20 cellular contexts compared by ENCODE assay signal in genomic region chr1:92899780-92900179, GRCh38.
DNase-seq lines count a peak whose midpoint lies in the region; ATAC-seq, FAIRE-seq and TF ChIP-seq lines count a peak whose summit lies in the region.
"Had no signal": no experiment of that assay in that cellular context is flagged by ENCODE, and none has a peak within 500 bp of the region (broad histone marks: within the 10 kb centered on the region; RNA-seq: fewer than 3 reads in every experiment).

No MANE protein-coding gene starts in this region.

- no peaks in the 10 kb centered on the region for H4K20me1 ChIP-seq in HepG2 (ENCODE audit: insufficient read depth, low read length)
- no peaks in the 10 kb centered on the region for H4K20me1 ChIP-seq in K562 (replicated peaks; ENCODE audit: control insufficient read depth, insufficient read depth, low read length)
- H4K20me1 ChIP-seq: BLaER1 had no signal

- TF ChIP-seq POLR2A in HepG2 (IDR thresholded peaks at IDR 0.05; ENCODE audit: insufficient read depth in 1 of 2, low read depth in 2 of 2, low read length in 2 of 2) (no peak), right lobe of liver (IDR thresholded peaks at IDR 0.05) (no peak), K562 (conservative IDR thresholded peaks at IDR 0.05) (no peak)

- ATAC-seq in HepG2 (no peak), right lobe of liver (no peak), K562 (no peak), HG03045 (IDR thresholded peaks at IDR 0.05; ENCODE audit: unreplicated experiment) (no peak)

- BruUV-seq in HepG2 (replicated peaks; lab: Mats Ljungman, UMichigan) (no TSS peak), K562 (replicated peaks; lab: Mats Ljungman, UMichigan) (no TSS peak)

- CTCF ChIA-PET in HepG2 (lab: Yijun Ruan, JAX; ENCODE audit: low intra/inter-chr PET ratio, low total read pairs) (no interaction called here), K562 (lab: Yijun Ruan, JAX; ENCODE audit: low intra/inter-chr PET ratio) (no interaction called here)

- TF ChIP-seq RAD21 in HepG2 (CRISPR knock-in tag; IDR thresholded peaks at IDR 0.05) (no peak), K562 (CRISPR knock-in tag; conservative IDR thresholded peaks at IDR 0.05 in 1 of 2, IDR thresholded peaks at IDR 0.05 in 1 of 2) (no peak)

- H2AFZ ChIP-seq in HepG2 (ENCODE audit: low read length) (no peak overlapping the region), K562 (ENCODE audit: low read depth, low read length) (no peak overlapping the region)
- H2AFZ ChIP-seq: GM23248 had no signal

- H3K4me3 ChIP-seq in HepG2 (replicated peaks in 1 of 3; ENCODE audit: insufficient read depth in 1 of 3, low read depth in 2 of 3, low read length in 3 of 3) = no peak overlapping the region
- H3K4me3 ChIP-seq in right lobe of liver = no peak overlapping the region
- no peak overlapping the region for H3K4me3 ChIP-seq in K562
- H3K4me3 ChIP-seq: BLaER1, GM23248 had no signal

- no peaks in the 10 kb centered on the region for H3K9me1 ChIP-seq in K562 (ENCODE audit: control insufficient read depth, insufficient read depth, low read length)

- no peaks in the 10 kb centered on the region for H3K27me3 ChIP-seq in HepG2 (ENCODE audit: control insufficient read depth in 1 of 2, insufficient read depth in 2 of 2, low read length in 2 of 2)
- H3K27me3 ChIP-seq in right lobe of liver = no peaks in the 10 kb centered on the region
- no peaks in the 10 kb centered on the region for H3K27me3 ChIP-seq in K562 (ENCODE audit: control insufficient read depth in 2 of 2, insufficient read depth in 2 of 2, low read length in 2 of 2)
- H3K27me3 ChIP-seq: BLaER1 had no signal

- H3K4me1 ChIP-seq in HepG2 (ENCODE audit: insufficient read depth, low read length) = peaks cover 10% of the 10 kb centered on the region
- H3K4me1 ChIP-seq in right lobe of liver = no peaks in the 10 kb centered on the region
- 0 out of 5 replicates have a peak, but pooled peaks cover 0 to 5% of the 10 kb centered on the region in 2 experiments for H3K4me1 ChIP-seq in K562 (replicated peaks in 1 of 2; ENCODE audit: control insufficient read depth in 2 of 2, insufficient read depth in 2 of 2, low read length in 2 of 2)
- H3K4me1 ChIP-seq: BLaER1 had no signal

- H3K79me2 ChIP-seq in HepG2 (ENCODE audit: insufficient read depth, low read length) (no peaks in the 10 kb centered on the region), K562 (ENCODE audit: control insufficient read depth, insufficient read depth, low read length) (no peaks in the 10 kb centered on the region)

- H3K9me3 ChIP-seq in HepG2 (ENCODE audit: low read length) (no peaks in the 10 kb centered on the region), right lobe of liver (no peaks in the 10 kb centered on the region), K562 (replicated peaks; ENCODE audit: control insufficient read depth, insufficient read depth, low read depth, low read length) (no peaks in the 10 kb centered on the region)

- H3K27ac ChIP-seq in HepG2 (ENCODE audit: extremely low read length, insufficient read depth, low read length) = no peak overlapping the region
- no peak overlapping the region for H3K27ac ChIP-seq in right lobe of liver
- H3K27ac ChIP-seq in K562 (ENCODE audit: extremely low read depth, low read depth, low read length) = no peak overlapping the region
- H3K27ac ChIP-seq: 22Rv1, BLaER1, C4-2B, GM23248 had no signal

- FAIRE-seq in HepG2 (lab: Jason Lieb, UNC) (no peak), K562 (lab: Jason Lieb, UNC) (no peak)
- FAIRE-seq: A204.1, D721Med, G401.6, H1 had no signal

- H3K36me3 ChIP-seq in HepG2 (replicated peaks in 1 of 2; ENCODE audit: control insufficient read depth in 1 of 2, insufficient read depth in 2 of 2, low read length in 2 of 2) = no peaks in the 10 kb centered on the region
- H3K36me3 ChIP-seq in right lobe of liver = no peaks in the 10 kb centered on the region
- no peaks in the 10 kb centered on the region for H3K36me3 ChIP-seq in K562 (ENCODE audit: control insufficient read depth, insufficient read depth, low read length)
- H3K36me3 ChIP-seq: BLaER1 had no signal

- DNase-seq in DMS53 (lab: John Stamatoyannopoulos, UW) = peak; percentile 28
- no peak for DNase-seq in DMS53 treated with DMSO at 0.1 percent for 48 hours (lab: John Stamatoyannopoulos, UW; ENCODE audit: unreplicated experiment)
- no peak for DNase-seq in HepG2 (ENCODE audit: low spot score)
- no peak for DNase-seq in right lobe of liver
- no peak for DNase-seq in K562 (ENCODE audit: extremely low read depth in 1 of 4, low spot score in 3 of 4)
- DNase-seq: CD4-positive, alpha-beta T cell; CD8-positive, alpha-beta memory T cell; DMS 273 treated with DMSO at 0.1 percent for 48 hours; DND-41; GM23248; H7; HCEC 1CT had no signal

- intact Hi-C loops in HepG2 (cut with micrococcal nuclease; ENCODE audit: unreplicated experiment) = loop anchor here (5.0 kb wide), 1 partner anchor 58 kb away; no protein-coding TSS in a partner anchor
- intact Hi-C loops in right lobe of liver (cut with DNase I) = no loop called here
- intact Hi-C loops in K562 (cut with micrococcal nuclease) = loop anchor here (5.0 kb wide), 1 partner anchor 53 kb away; no protein-coding TSS in a partner anchor

- H3K9ac ChIP-seq in HepG2 (ENCODE audit: insufficient read depth, low read depth, low read length) (no peak overlapping the region), K562 (ENCODE audit: insufficient read depth in 1 of 2, low read depth in 2 of 2, low read length in 2 of 2) (no peak overlapping the region)
- H3K9ac ChIP-seq: BLaER1, GM23248 had no signal

- TF ChIP-seq EP300 in HepG2 (IDR thresholded peaks at IDR 0.05; ENCODE audit: low read depth in 2 of 2, low read length in 2 of 2) (no peak), HepG2 (CRISPR knock-in tag; IDR thresholded peaks at IDR 0.05; ENCODE audit: borderline replicate concordance) (no peak), K562 (IDR thresholded peaks at IDR 0.05; ENCODE audit: low read length) (no peak)

- POLR2A ChIA-PET in HepG2 (lab: Yijun Ruan, JAX) = no interaction called here
- POLR2A ChIA-PET in K562 (lab: Yijun Ruan, JAX) = interaction anchor here (0.9 to 1.0 kb wide), 2 partner anchors 17 to 57 kb away, joined by 3 read pairs; no protein-coding TSS in a partner anchor

- TF ChIP-seq CTCF in HepG2 (CRISPR knock-in tag; IDR thresholded peaks at IDR 0.05) (no peak), right lobe of liver (IDR thresholded peaks at IDR 0.05) (no peak), K562 (IDR thresholded peaks at IDR 0.05 in 2 of 3, conservative IDR thresholded peaks at IDR 0.05 in 1 of 3; ENCODE audit: insufficient read depth in 2 of 3, low read depth in 1 of 3, low read length in 3 of 3) (no peak)

- H3K4me2 ChIP-seq in HepG2 (ENCODE audit: low read depth, low read length) (no peak overlapping the region), K562 (ENCODE audit: insufficient read depth, low read length) (no peak overlapping the region)
- H3K4me2 ChIP-seq: BLaER1 had no signal

- in situ Hi-C loops in HepG2 (cut with HindIII; ENCODE audit: extremely low pct_ligation_motif_present, low pct_unique_long_range_greater_than_20kb) (no loop called here), K562 (cut with MboI) (no loop called here)

TF ChIP-seq in HepG2, 621 proteins besides CTCF, POLR2A, EP300 and RAD21 (continues in another document):
- TF ChIP-seq ZNF350 (CRISPR knock-in tag; IDR thresholded peaks at IDR 0.05; ENCODE audit: borderline replicate concordance, low read depth) = no peak
- no peak for TF ChIP-seq BCL3 (CRISPR knock-in tag; IDR thresholded peaks at IDR 0.05)
- TF ChIP-seq PRPF4 (IDR thresholded peaks at IDR 0.05; ENCODE audit: low read depth, low read length, poor library complexity, severe bottlenecking) = no peak
- TF ChIP-seq ZNF317 (CRISPR knock-in tag; IDR thresholded peaks at IDR 0.05) = peak; percentile 76

TF ChIP-seq in K562, 482 proteins besides CTCF, POLR2A, EP300 and RAD21 (continues in another document):
- TF ChIP-seq TCF15 (CRISPR knock-in tag; IDR thresholded peaks at IDR 0.05) (no peak), FOXJ2 (tag; IDR thresholded peaks at IDR 0.05) (no peak), DMBX1 (CRISPR knock-in tag; IDR thresholded peaks at IDR 0.05; ENCODE audit: borderline replicate concordance) (no peak), SNRNP70 (optimal IDR thresholded peaks at IDR 0.05; ENCODE audit: low read depth, low read length) (no peak), ETV5 (CRISPR knock-in tag; IDR thresholded peaks at IDR 0.05; ENCODE audit: low read depth) (no peak), ZNF431 (CRISPR knock-in tag; IDR thresholded peaks at IDR 0.05) (no peak), MAFG (tag; conservative IDR thresholded peaks at IDR 0.05) (peak; percentile 42; the same call in 1 of the 2 replicates), BHLHE40 (IDR thresholded peaks at IDR 0.05; ENCODE audit: low read length) (no peak), ZNF384 (IDR thresholded peaks at IDR 0.05; ENCODE audit: low read depth, low read length) (peak; percentile 54), GABPB1 (CRISPR knock-in tag; IDR thresholded peaks at IDR 0.05) (no peak), CEBPZ (IDR thresholded peaks at IDR 0.05; ENCODE audit: borderline replicate concordance, low read depth, low read length) (no peak), NFIX (CRISPR knock-in tag; IDR thresholded peaks at IDR 0.05; ENCODE audit: low read depth) (no peak)

Comparison
In these comparisons a context has a peak if more than half of its experiments do, and no peak if none do; other contexts are left out.
1. intact Hi-C loops: an anchor here in HepG2 (5.0 kb wide) and K562 (5.0 kb wide); none called in right lobe of liver.